In genomic region chr4:3196670-3197359, GRCh38 we compare ENCODE assay signal across 21 cellular contexts. TPM values are rescaled to one million over a fixed set of nuclear protein-coding genes. Genes with fewer than 3 reads are reported as not detected.
A peak's percentile ranks its signal among the peaks of the same experiment; 100 is the strongest.
DNase-seq lines count a peak whose midpoint lies in the region; ATAC-seq and TF ChIP-seq lines count a peak whose summit lies in the region.
"Had no signal": no experiment of that assay in that cellular context is flagged by ENCODE, and none has a peak within 500 bp of the region (broad histone marks: within the 10 kb centered on the region; RNA-seq: fewer than 3 reads in every experiment).

No MANE protein-coding gene starts in this region.

- no peaks in the 10 kb centered on the region for H3K27me3 Mint-ChIP-seq in activated CD4-positive, alpha-beta memory T cell treated with anti-CD3 and anti-CD28 coated beads, Interleukin-2, amount 10 ng/mL, durations not matched to agents 7 days and 5 days
- no peaks in the 10 kb centered on the region for H3K27me3 Mint-ChIP-seq in activated CD4-positive, alpha-beta memory T cell treated with anti-CD3 and anti-CD28 coated beads for 36 hours
- no peaks in the 10 kb centered on the region for H3K27me3 Mint-ChIP-seq in CD4-positive, alpha-beta memory T cell
- no peaks in the 10 kb centered on the region for H3K27me3 Mint-ChIP-seq in activated CD8-positive, alpha-beta T cell treated with anti-CD3 and anti-CD28 coated beads, Interleukin-2, amount 10 ng/mL, durations not matched to agents 7 days and 5 days (ENCODE audit: low read depth)
- no peaks in the 10 kb centered on the region for H3K27me3 Mint-ChIP-seq in naive thymus-derived CD8-positive, alpha-beta T cell
- no peaks in the 10 kb centered on the region for H3K27me3 Mint-ChIP-seq in Caco-2 (ENCODE audit: insufficient read depth, unreplicated experiment)
- H3K27me3 Mint-ChIP-seq: stimulated activated naive CD8-positive, alpha-beta T cell treated with anti-CD3 and anti-CD28 coated beads, Interleukin-15, amount 100 ng/mL, for 72 hours had no signal

- H3K4me1 Mint-ChIP-seq in activated CD4-positive, alpha-beta memory T cell treated with anti-CD3 and anti-CD28 coated beads, Interleukin-2, amount 10 ng/mL, durations not matched to agents 7 days and 5 days = peaks cover 67% of the 10 kb centered on the region
- peaks cover 52% of the 10 kb centered on the region for H3K4me1 Mint-ChIP-seq in activated CD4-positive, alpha-beta memory T cell treated with anti-CD3 and anti-CD28 coated beads for 36 hours (ENCODE audit: low read depth)
- peaks cover 44 to 76% (median 60%) of the 10 kb centered on the region in 4 donors for H3K4me1 Mint-ChIP-seq in CD4-positive, alpha-beta memory T cell
- peaks cover 69% of the 10 kb centered on the region for H3K4me1 Mint-ChIP-seq in activated CD8-positive, alpha-beta T cell treated with anti-CD3 and anti-CD28 coated beads, Interleukin-2, amount 10 ng/mL, durations not matched to agents 7 days and 5 days (ENCODE audit: low read depth)
- H3K4me1 Mint-ChIP-seq in naive thymus-derived CD8-positive, alpha-beta T cell = peaks cover 26 to 82% (median 70%) of the 10 kb centered on the region in 4 donors
- H3K4me1 Mint-ChIP-seq in Caco-2 (ENCODE audit: low read depth, unreplicated experiment) = no peaks in the 10 kb centered on the region

- POLR2A ChIA-PET in activated CD4-positive, alpha-beta memory T cell treated with anti-CD3 and anti-CD28 coated beads, Interleukin-2, amount 10 ng/mL, durations not matched to agents 7 days and 5 days (lab: Charles Lee) = interaction anchor here (0.7 to 1.1 kb wide), 2 partner anchors 48 to 107 kb away, joined by 3 to 5 read pairs; no protein-coding TSS in a partner anchor
- POLR2A ChIA-PET in activated CD4-positive, alpha-beta memory T cell treated with anti-CD3 and anti-CD28 coated beads for 36 hours (lab: Charles Lee) = no interaction called here
- POLR2A ChIA-PET in CD4-positive, alpha-beta memory T cell (lab: Charles Lee; ENCODE audit: partially characterized antibody) = interaction anchor here (1.0 kb wide), 1 partner anchor 96 kb away, joined by 3 read pairs; the partner anchor contains the start of gene RGS12
- POLR2A ChIA-PET in activated CD8-positive, alpha-beta T cell treated with anti-CD3 and anti-CD28 coated beads, Interleukin-2, amount 10 ng/mL, durations not matched to agents 7 days and 5 days (lab: Charles Lee) = interaction anchor here (0.6 kb wide), 1 partner anchor 19 kb away, joined by 8 read pairs; no protein-coding TSS in a partner anchor
- POLR2A ChIA-PET in naive thymus-derived CD8-positive, alpha-beta T cell (lab: Charles Lee) = no interaction called here
- POLR2A ChIA-PET in Caco-2 (lab: Charles Lee) = no interaction called here

- ATAC-seq in activated CD8-positive, alpha-beta T cell treated with anti-CD3 and anti-CD28 coated beads, Interleukin-2, amount 10 ng/mL, durations not matched to agents 7 days and 5 days = peak; percentile 73
- ATAC-seq in naive thymus-derived CD8-positive, alpha-beta T cell = peak; percentile 81 to 91
- ATAC-seq: HepG2; left lobe of liver; right lobe of liver; stimulated activated naive CD8-positive, alpha-beta T cell treated with anti-CD3 and anti-CD28 coated beads, Interleukin-15, amount 100 ng/mL, for 72 hours had no signal

- no TSS peak for BruUV-seq in Caco-2 (replicated peaks; lab: Mats Ljungman, UMichigan)

- no peaks in the 10 kb centered on the region for H3K36me3 ChIP-seq in CD4-positive, alpha-beta memory T cell (ENCODE audit: insufficient read depth, low read length)
- H3K36me3 ChIP-seq in Caco-2 (ENCODE audit: control insufficient read depth, insufficient read depth, low read length) = no peaks in the 10 kb centered on the region; the same call in 1 of the 2 replicates

- no peak for TF ChIP-seq CTCF in Caco-2 (IDR thresholded peaks at IDR 0.05; ENCODE audit: insufficient read depth in 1 of 2, low read depth in 1 of 2, low read length in 1 of 2, severe bottlenecking in 1 of 2, unreplicated experiment in 1 of 2)

- peaks cover 13% of the 10 kb centered on the region for H3K36me3 Mint-ChIP-seq in activated CD4-positive, alpha-beta memory T cell treated with anti-CD3 and anti-CD28 coated beads, Interleukin-2, amount 10 ng/mL, durations not matched to agents 7 days and 5 days (ENCODE audit: low read depth)
- H3K36me3 Mint-ChIP-seq in activated CD4-positive, alpha-beta memory T cell treated with anti-CD3 and anti-CD28 coated beads for 36 hours = peaks cover 23% of the 10 kb centered on the region
- peaks cover 22 to 25% of the 10 kb centered on the region in 2 donors for H3K36me3 Mint-ChIP-seq in CD4-positive, alpha-beta memory T cell
- peaks cover 51% of the 10 kb centered on the region for H3K36me3 Mint-ChIP-seq in activated CD8-positive, alpha-beta T cell treated with anti-CD3 and anti-CD28 coated beads, Interleukin-2, amount 10 ng/mL, durations not matched to agents 7 days and 5 days (ENCODE audit: low read depth)
- peaks cover 3 to 19% (median 10%) of the 10 kb centered on the region in 3 donors for H3K36me3 Mint-ChIP-seq in naive thymus-derived CD8-positive, alpha-beta T cell
- peaks cover 9% of the 10 kb centered on the region for H3K36me3 Mint-ChIP-seq in Caco-2 (ENCODE audit: insufficient read depth, unreplicated experiment)

- H3K9me3 Mint-ChIP-seq in activated CD4-positive, alpha-beta memory T cell treated with anti-CD3 and anti-CD28 coated beads, Interleukin-2, amount 10 ng/mL, durations not matched to agents 7 days and 5 days = no peaks in the 10 kb centered on the region
- no peaks in the 10 kb centered on the region for H3K9me3 Mint-ChIP-seq in activated CD4-positive, alpha-beta memory T cell treated with anti-CD3 and anti-CD28 coated beads for 36 hours
- H3K9me3 Mint-ChIP-seq in CD4-positive, alpha-beta memory T cell = no peaks in the 10 kb centered on the region
- H3K9me3 Mint-ChIP-seq in activated CD8-positive, alpha-beta T cell treated with anti-CD3 and anti-CD28 coated beads, Interleukin-2, amount 10 ng/mL, durations not matched to agents 7 days and 5 days (ENCODE audit: insufficient read depth) = no peaks in the 10 kb centered on the region
- no peaks in the 10 kb centered on the region for H3K9me3 Mint-ChIP-seq in naive thymus-derived CD8-positive, alpha-beta T cell
- no peaks in the 10 kb centered on the region for H3K9me3 Mint-ChIP-seq in Caco-2 (ENCODE audit: unreplicated experiment)
- H3K9me3 Mint-ChIP-seq: stimulated activated naive CD8-positive, alpha-beta T cell treated with anti-CD3 and anti-CD28 coated beads, Interleukin-15, amount 100 ng/mL, for 72 hours had no signal

- CTCF ChIA-PET in activated CD4-positive, alpha-beta memory T cell treated with anti-CD3 and anti-CD28 coated beads, Interleukin-2, amount 10 ng/mL, durations not matched to agents 7 days and 5 days (lab: Charles Lee) = interaction anchor here (0.8 kb wide), 1 partner anchor 219 kb away, joined by 3 read pairs; no protein-coding TSS in a partner anchor
- CTCF ChIA-PET in activated CD4-positive, alpha-beta memory T cell treated with anti-CD3 and anti-CD28 coated beads for 36 hours (lab: Charles Lee) = interaction anchor here (0.6 kb wide), 1 partner anchor 1432 kb away, joined by 3 read pairs; no protein-coding TSS in a partner anchor
- CTCF ChIA-PET in CD4-positive, alpha-beta memory T cell (lab: Charles Lee; ENCODE audit: partially characterized antibody) = interaction anchor here (1.1 to 1.7 kb wide), 2 partner anchors 150 to 284 kb away, joined by 3 read pairs; no protein-coding TSS in a partner anchor
- CTCF ChIA-PET in activated CD8-positive, alpha-beta T cell treated with anti-CD3 and anti-CD28 coated beads, Interleukin-2, amount 10 ng/mL, durations not matched to agents 7 days and 5 days (lab: Charles Lee) = interaction anchor here (1.5 to 2.0 kb wide), 3 partner anchors 14 to 246 kb away, joined by 6 to 8 read pairs (median 6); no protein-coding TSS in a partner anchor
- CTCF ChIA-PET in Caco-2 (lab: Charles Lee) = no interaction called here

- intact Hi-C loops in activated CD4-positive, alpha-beta memory T cell treated with anti-CD3 and anti-CD28 coated beads for 36 hours (cut with micrococcal nuclease) = no loop called here
- intact Hi-C loops in CD4-positive, alpha-beta memory T cell (cut with micrococcal nuclease) = no loop called here
- intact Hi-C loops in Caco-2 (cut with micrococcal nuclease; ENCODE audit: unreplicated experiment) = no loop called here

- peak overlapping the region; percentile 68 for H3K27ac Mint-ChIP-seq in activated CD4-positive, alpha-beta memory T cell treated with anti-CD3 and anti-CD28 coated beads, Interleukin-2, amount 10 ng/mL, durations not matched to agents 7 days and 5 days
- no peak overlapping the region for H3K27ac Mint-ChIP-seq in activated CD4-positive, alpha-beta memory T cell treated with anti-CD3 and anti-CD28 coated beads for 36 hours
- H3K27ac Mint-ChIP-seq in CD4-positive, alpha-beta memory T cell = peak overlapping the region in 6 of 7 donors; percentile 26 to 85 (median 54)
- H3K27ac Mint-ChIP-seq in activated CD8-positive, alpha-beta T cell treated with anti-CD3 and anti-CD28 coated beads, Interleukin-2, amount 10 ng/mL, durations not matched to agents 7 days and 5 days = peak overlapping the region; percentile 84
- H3K27ac Mint-ChIP-seq in naive thymus-derived CD8-positive, alpha-beta T cell = peak overlapping the region; percentile 63 to 87 (median 76)
- H3K27ac Mint-ChIP-seq in Caco-2 (ENCODE audit: unreplicated experiment) = no peak overlapping the region

- H3K4me1 ChIP-seq in CD4-positive, alpha-beta memory T cell (ENCODE audit: insufficient read depth, low read length) = peaks cover 73% of the 10 kb centered on the region
- H3K4me1 ChIP-seq in Caco-2 = no peaks in the 10 kb centered on the region
- H3K4me1 ChIP-seq: adrenal gland had no signal

- DNase-seq in activated CD4-positive, alpha-beta memory T cell treated with anti-CD3 and anti-CD28 coated beads, Interleukin-2, amount 10 ng/mL, durations not matched to agents 7 days and 5 days = no peak
- DNase-seq in activated CD4-positive, alpha-beta memory T cell treated with anti-CD3 and anti-CD28 coated beads for 36 hours = no peak
- no peak for DNase-seq in CD4-positive, alpha-beta memory T cell
- peak; percentile 35 for DNase-seq in activated CD8-positive, alpha-beta T cell treated with anti-CD3 and anti-CD28 coated beads, Interleukin-2, amount 10 ng/mL, durations not matched to agents 7 days and 5 days
- peak in 4 of 10 donors; percentile 16 to 57 (median 44) for DNase-seq in naive thymus-derived CD8-positive, alpha-beta T cell
- DNase-seq in NCI-H510A (lab: John Stamatoyannopoulos, UW) (no peak), iPS-NIHi7 (ENCODE audit: extremely low spot score) (no peak), Caco-2 (no peak)
- DNase-seq: caudate nucleus; midbrain; NCI-H1930; NCI-H446 treated with DMSO at 0.1 percent for 48 hours; right lobe of liver; RPMI8226; stimulated activated naive CD8-positive, alpha-beta T cell treated with anti-CD3 and anti-CD28 coated beads, Interleukin-15, amount 100 ng/mL, for 72 hours; SW 1271; upper lobe of left lung had no signal

- H3K9me3 ChIP-seq in CD4-positive, alpha-beta memory T cell (ENCODE audit: control insufficient read depth in 1 of 2, low read length in 2 of 2) = no peaks in the 10 kb centered on the region
- H3K9me3 ChIP-seq in Caco-2 = no peaks in the 10 kb centered on the region
- H3K9me3 ChIP-seq: adrenal gland, right lobe of liver, upper lobe of left lung had no signal

- H3K4me3 Mint-ChIP-seq in activated CD4-positive, alpha-beta memory T cell treated with anti-CD3 and anti-CD28 coated beads, Interleukin-2, amount 10 ng/mL, durations not matched to agents 7 days and 5 days = no peak overlapping the region
- H3K4me3 Mint-ChIP-seq in activated CD4-positive, alpha-beta memory T cell treated with anti-CD3 and anti-CD28 coated beads for 36 hours = no peak overlapping the region
- H3K4me3 Mint-ChIP-seq in CD4-positive, alpha-beta memory T cell = peak overlapping the region; percentile 8 to 83 (median 60)
- no peak overlapping the region for H3K4me3 Mint-ChIP-seq in activated CD8-positive, alpha-beta T cell treated with anti-CD3 and anti-CD28 coated beads, Interleukin-2, amount 10 ng/mL, durations not matched to agents 7 days and 5 days
- peak overlapping the region; percentile 42 to 85 (median 72) for H3K4me3 Mint-ChIP-seq in naive thymus-derived CD8-positive, alpha-beta T cell
- H3K4me3 Mint-ChIP-seq in Caco-2 (ENCODE audit: unreplicated experiment) = no peak overlapping the region
- H3K4me3 Mint-ChIP-seq: stimulated activated naive CD8-positive, alpha-beta T cell treated with anti-CD3 and anti-CD28 coated beads, Interleukin-15, amount 100 ng/mL, for 72 hours had no signal

- no peak overlapping the region for H3K4me3 ChIP-seq in CD4-positive, alpha-beta memory T cell (ENCODE audit: low read length in 2 of 2)
- H3K4me3 ChIP-seq in Caco-2 (ENCODE audit: low read depth, low read length) = no peak overlapping the region
- H3K4me3 ChIP-seq: adrenal gland, right lobe of liver, upper lobe of left lung had no signal

- no peaks in the 10 kb centered on the region for H3K27me3 ChIP-seq in CD4-positive, alpha-beta memory T cell (ENCODE audit: insufficient read depth, low read length)
- no peaks in the 10 kb centered on the region for H3K27me3 ChIP-seq in Caco-2 (replicated peaks; ENCODE audit: control insufficient read depth, insufficient read depth, low read length)
- H3K27me3 ChIP-seq: adrenal gland, right lobe of liver, upper lobe of left lung had no signal

- no peak overlapping the region for H3K27ac ChIP-seq in CD4-positive, alpha-beta memory T cell (ENCODE audit: low read depth, low read length)
- H3K27ac ChIP-seq: adrenal gland, right lobe of liver, upper lobe of left lung, VCaP had no signal

RNA-seq across cellular contexts. Expression of gene MSANTD1, which starts 52.1 kb away (rescaled TPM):
- total RNA-seq in activated CD4-positive, alpha-beta memory T cell treated with anti-CD3 and anti-CD28 coated beads, Interleukin-2, amount 10 ng/mL, durations not matched to agents 7 days and 5 days = under 1 TPM; 0.60 to 0.65 TPM
- under 1 TPM; 0.39 to 0.45 TPM for total RNA-seq in activated CD4-positive, alpha-beta memory T cell treated with anti-CD3 and anti-CD28 coated beads for 36 hours
- total RNA-seq in CD4-positive, alpha-beta memory T cell = 1 to 10 TPM; 2.0 to 2.2 TPM
- polyA plus RNA-seq in CD4-positive, alpha-beta memory T cell = under 1 TPM in 1 of 2 donors, not detected in 1; 0.08 TPM
- 1 to 10 TPM in 1 of 2 experiments, under 1 TPM in 1; 0.83 to 1.0 TPM for total RNA-seq in activated CD8-positive, alpha-beta T cell treated with anti-CD3 and anti-CD28 coated beads, Interleukin-2, amount 10 ng/mL, durations not matched to agents 7 days and 5 days
- 1 to 10 TPM; 1.8 to 2.1 TPM for total RNA-seq in naive thymus-derived CD8-positive, alpha-beta T cell
- under 1 TPM in 1 of 3 donors, not detected in 2; 0.18 TPM for polyA plus RNA-seq in naive thymus-derived CD8-positive, alpha-beta T cell
- total RNA-seq in Caco-2 (2022) = 0.93 and 0.95 TPM in 2 replicates

Comparison
In these comparisons a context has a peak if more than half of its experiments do, and no peak if none do; other contexts are left out.
1. H3K27ac Mint-ChIP-seq: peak in activated CD4-positive, alpha-beta memory T cell treated with anti-CD3 and anti-CD28 coated beads, Interleukin-2, amount 10 ng/mL, durations not matched to agents 7 days and 5 days (single experiment), CD4-positive, alpha-beta memory T cell (6 of 7), activated CD8-positive, alpha-beta T cell treated with anti-CD3 and anti-CD28 coated beads, Interleukin-2, amount 10 ng/mL, durations not matched to agents 7 days and 5 days (single experiment) and naive thymus-derived CD8-positive, alpha-beta T cell (10 of 10); none in activated CD4-positive, alpha-beta memory T cell treated with anti-CD3 and anti-CD28 coated beads for 36 hours (single experiment) and Caco-2 (single experiment).
2. POLR2A ChIA-PET loops: an anchor here in activated CD4-positive, alpha-beta memory T cell treated with anti-CD3 and anti-CD28 coated beads, Interleukin-2, amount 10 ng/mL, durations not matched to agents 7 days and 5 days (0.7 to 1.1 kb wide), CD4-positive, alpha-beta memory T cell (1.0 kb wide) and activated CD8-positive, alpha-beta T cell treated with anti-CD3 and anti-CD28 coated beads, Interleukin-2, amount 10 ng/mL, durations not matched to agents 7 days and 5 days (0.6 kb wide); none called in activated CD4-positive, alpha-beta memory T cell treated with anti-CD3 and anti-CD28 coated beads for 36 hours, naive thymus-derived CD8-positive, alpha-beta T cell and Caco-2.
3. H3K4me3 Mint-ChIP-seq: peak in CD4-positive, alpha-beta memory T cell (8 of 8) and naive thymus-derived CD8-positive, alpha-beta T cell (10 of 10); none in activated CD4-positive, alpha-beta memory T cell treated with anti-CD3 and anti-CD28 coated beads, Interleukin-2, amount 10 ng/mL, durations not matched to agents 7 days and 5 days (single experiment), activated CD4-positive, alpha-beta memory T cell treated with anti-CD3 and anti-CD28 coated beads for 36 hours (single experiment), activated CD8-positive, alpha-beta T cell treated with anti-CD3 and anti-CD28 coated beads, Interleukin-2, amount 10 ng/mL, durations not matched to agents 7 days and 5 days (single experiment) and Caco-2 (single experiment).